In genomic region chrX:140765043-140765784, GRCh38 we compare ENCODE assay signal across 9 cellular contexts. TPM values are rescaled to one million over a fixed set of nuclear protein-coding genes. Genes with fewer than 3 reads are reported as not detected.
DNase-seq lines count a peak whose midpoint lies in the region; ATAC-seq and TF ChIP-seq lines count a peak whose summit lies in the region.
"Had no signal": no experiment of that assay in that cellular context is flagged by ENCODE, and none has a peak within 500 bp of the region (broad histone marks: within the 10 kb centered on the region; RNA-seq: fewer than 3 reads in every experiment).

No MANE protein-coding gene starts in this region.

- DNase-seq in DMS53 treated with DMSO at 0.1 percent for 48 hours (lab: John Stamatoyannopoulos, UW; ENCODE audit: unreplicated experiment) (peak; percentile 34), NCI-H748 (lab: John Stamatoyannopoulos, UW; ENCODE audit: unreplicated experiment) (peak; percentile 53), psoas muscle (no peak), NCI-H146 (lab: John Stamatoyannopoulos, UW) (no peak)
- no peak for DNase-seq in stimulated activated effector memory CD8-positive, alpha-beta T cell treated with anti-CD3 and anti-CD28 coated beads, Interleukin-12 subunit alpha, Interleukin-12 subunit beta, amount 100 ng/mL, for 72 hours (ENCODE audit: low spot score in 2 of 2)

- no peak for TF ChIP-seq EP300 in gastroesophageal sphincter (IDR thresholded peaks at IDR 0.05)

- intact Hi-C loops in psoas muscle (cut with DNase I): no loop called here

- H3K27ac ChIP-seq in gastroesophageal sphincter: no peak overlapping the region
- H3K27ac ChIP-seq in psoas muscle: no peak overlapping the region
- H3K27ac ChIP-seq: transverse colon had no signal

- H3K4me1 ChIP-seq in gastroesophageal sphincter (peaks cover 0 to 9% (median 0%) of the 10 kb centered on the region in 3 donors), psoas muscle (no peaks in the 10 kb centered on the region)

- no peaks in the 10 kb centered on the region for H3K4me1 Mint-ChIP-seq in stimulated activated effector memory CD8-positive, alpha-beta T cell treated with anti-CD3 and anti-CD28 coated beads, Interleukin-12 subunit alpha, Interleukin-12 subunit beta, amount 100 ng/mL, for 72 hours

- H3K36me3 ChIP-seq in gastroesophageal sphincter (no peaks in the 10 kb centered on the region), psoas muscle (ENCODE audit: insufficient read depth in 1 of 2, low read depth in 1 of 2) (no peaks in the 10 kb centered on the region)
- H3K36me3 ChIP-seq: transverse colon had no signal

- TF ChIP-seq CTCF in gastroesophageal sphincter (IDR thresholded peaks at IDR 0.05) (no peak), psoas muscle (IDR thresholded peaks at IDR 0.05) (no peak)

- 12 to 34% methylated on average over 5 to 8 of the region's 19 CpGs for WGBS in gastroesophageal sphincter (ENCODE audit: low coverage in 1 of 2), 2 donors
- WGBS in psoas muscle, 3 donors: 13 to 34% (median 18%) methylated on average over 19 of the region's 19 CpGs

- ATAC-seq in gastroesophageal sphincter (peak; percentile 21), psoas muscle (no peak), GM21825 (IDR thresholded peaks at IDR 0.05; ENCODE audit: unreplicated experiment) (no peak), HG02759 (IDR thresholded peaks at IDR 0.05; ENCODE audit: unreplicated experiment) (no peak)
- ATAC-seq in stimulated activated effector memory CD8-positive, alpha-beta T cell treated with anti-CD3 and anti-CD28 coated beads, Interleukin-12 subunit alpha, Interleukin-12 subunit beta, amount 100 ng/mL, for 72 hours: no peak

- no peaks in the 10 kb centered on the region for H3K9me3 ChIP-seq in gastroesophageal sphincter
- H3K9me3 ChIP-seq in psoas muscle: no peaks in the 10 kb centered on the region
- H3K9me3 ChIP-seq: transverse colon had no signal

- H3K27me3 ChIP-seq in gastroesophageal sphincter: no peaks in the 10 kb centered on the region
- peaks cover 0 to 23% (median 0%) of the 10 kb centered on the region in 3 donors for H3K27me3 ChIP-seq in psoas muscle (ENCODE audit: insufficient read depth in 3 of 3, low read length in 2 of 3)

- no peaks in the 10 kb centered on the region for H3K36me3 Mint-ChIP-seq in stimulated activated effector memory CD8-positive, alpha-beta T cell treated with anti-CD3 and anti-CD28 coated beads, Interleukin-12 subunit alpha, Interleukin-12 subunit beta, amount 100 ng/mL, for 72 hours

- H3K4me3 Mint-ChIP-seq in stimulated activated effector memory CD8-positive, alpha-beta T cell treated with anti-CD3 and anti-CD28 coated beads, Interleukin-12 subunit alpha, Interleukin-12 subunit beta, amount 100 ng/mL, for 72 hours: no peak overlapping the region

- no peaks in the 10 kb centered on the region for H3K9me3 Mint-ChIP-seq in stimulated activated effector memory CD8-positive, alpha-beta T cell treated with anti-CD3 and anti-CD28 coated beads, Interleukin-12 subunit alpha, Interleukin-12 subunit beta, amount 100 ng/mL, for 72 hours

- no peak overlapping the region for H3K27ac Mint-ChIP-seq in stimulated activated effector memory CD8-positive, alpha-beta T cell treated with anti-CD3 and anti-CD28 coated beads, Interleukin-12 subunit alpha, Interleukin-12 subunit beta, amount 100 ng/mL, for 72 hours

- H3K4me3 ChIP-seq in gastroesophageal sphincter (peak overlapping the region; percentile 25 to 44), psoas muscle (peak overlapping the region; percentile 55)

- no peak for TF ChIP-seq POLR2A in gastroesophageal sphincter (IDR thresholded peaks at IDR 0.05)

RNA-seq across cellular contexts. Expression of gene LINC00632, which starts 55.7 kb away (rescaled TPM):
- total RNA-seq in gastroesophageal sphincter: 10 to 100 TPM; 18.2 to 29.6 (median 21.2) TPM
- 10 to 100 TPM; 28.5 to 56.4 (median 35.2) TPM for total RNA-seq in psoas muscle
- polyA plus RNA-seq in psoas muscle: under 1 TPM; 0.06 to 0.32 (median 0.18) TPM

Comparison
In these comparisons a context has a peak if more than half of its experiments do, and no peak if none do; other contexts are left out.
1. DNase-seq: peak in DMS53 treated with DMSO at 0.1 percent for 48 hours (single experiment) and NCI-H748 (single experiment); none in psoas muscle (0 of 2), stimulated activated effector memory CD8-positive, alpha-beta T cell treated with anti-CD3 and anti-CD28 coated beads, Interleukin-12 subunit alpha, Interleukin-12 subunit beta, amount 100 ng/mL, for 72 hours (0 of 2) and NCI-H146 (single experiment).